In genomic region chr1:27884182-27884954, GRCh38 we compare ENCODE assay signal across 9 cellular contexts. TPM values are rescaled to one million over a fixed set of nuclear protein-coding genes. Genes with fewer than 3 reads are reported as not detected.
DNase-seq lines count a peak whose midpoint lies in the region; ATAC-seq and TF ChIP-seq lines count a peak whose summit lies in the region.
"Had no signal": no experiment of that assay in that cellular context is flagged by ENCODE, and none has a peak within 500 bp of the region (broad histone marks: within the 10 kb centered on the region; RNA-seq: fewer than 3 reads in every experiment).

No MANE protein-coding gene starts in this region.

- H3K4me3 ChIP-seq in neural progenitor cell (no peak overlapping the region), MG63 (no peak overlapping the region), smooth muscle cell (no peak overlapping the region)

- no peaks in the 10 kb centered on the region for H3K9me3 Mint-ChIP-seq in activated CD4-positive, alpha-beta memory T cell treated with anti-CD3 and anti-CD28 coated beads, Interleukin-2, amount 10 ng/mL, durations not matched to agents 7 days and 5 days
- H3K9me3 Mint-ChIP-seq in neural progenitor cell: no peaks in the 10 kb centered on the region

- ATAC-seq in GM18505 (IDR thresholded peaks at IDR 0.05; ENCODE audit: unreplicated experiment) (peak; percentile 39), HG02642 (IDR thresholded peaks at IDR 0.05; ENCODE audit: poor library complexity, unreplicated experiment) (peak; percentile 52), GM18873 (IDR thresholded peaks at IDR 0.05; ENCODE audit: low FRiP score, unreplicated experiment) (no peak)

- peak overlapping the region; percentile 47 for H3K27ac Mint-ChIP-seq in activated CD4-positive, alpha-beta memory T cell treated with anti-CD3 and anti-CD28 coated beads, Interleukin-2, amount 10 ng/mL, durations not matched to agents 7 days and 5 days
- H3K27ac Mint-ChIP-seq in neural progenitor cell: peak overlapping the region; percentile 57

- H3F3A ChIP-seq in neural progenitor cell (ENCODE audit: low read depth) (peaks cover 4% of the 10 kb centered on the region), smooth muscle cell (ENCODE audit: low read depth) (no peaks in the 10 kb centered on the region)

- H3K9me3 ChIP-seq in neural progenitor cell (ENCODE audit: low read depth) (no peaks in the 10 kb centered on the region), MG63 (no peaks in the 10 kb centered on the region), smooth muscle cell (replicated peaks; ENCODE audit: low read depth) (no peaks in the 10 kb centered on the region)

- no peaks in the 10 kb centered on the region for H3K27me3 Mint-ChIP-seq in activated CD4-positive, alpha-beta memory T cell treated with anti-CD3 and anti-CD28 coated beads, Interleukin-2, amount 10 ng/mL, durations not matched to agents 7 days and 5 days
- no peaks in the 10 kb centered on the region for H3K27me3 Mint-ChIP-seq in neural progenitor cell (ENCODE audit: insufficient read depth, low read depth)

- H3K27ac ChIP-seq in neural progenitor cell (no peak overlapping the region), smooth muscle cell (ENCODE audit: low read depth) (no peak overlapping the region)
- H3K27ac ChIP-seq: VCaP had no signal

- no peak overlapping the region for H3K4me3 Mint-ChIP-seq in activated CD4-positive, alpha-beta memory T cell treated with anti-CD3 and anti-CD28 coated beads, Interleukin-2, amount 10 ng/mL, durations not matched to agents 7 days and 5 days
- H3K4me3 Mint-ChIP-seq in neural progenitor cell: no peak overlapping the region

- no peak overlapping the region for H2AFZ ChIP-seq in neural progenitor cell (replicated peaks)
- no peak overlapping the region for H2AFZ ChIP-seq in smooth muscle cell (ENCODE audit: low read depth)

- no peak overlapping the region for H3K9ac ChIP-seq in neural progenitor cell
- H3K9ac ChIP-seq in smooth muscle cell (ENCODE audit: low read depth): no peak overlapping the region

- POLR2A ChIA-PET in activated CD4-positive, alpha-beta memory T cell treated with anti-CD3 and anti-CD28 coated beads, Interleukin-2, amount 10 ng/mL, durations not matched to agents 7 days and 5 days (lab: Charles Lee): interaction anchor here (1.3 kb wide), 1 partner anchor 15 kb away, joined by 4 read pairs; no protein-coding TSS in a partner anchor

- H4K20me1 ChIP-seq in neural progenitor cell (ENCODE audit: low read depth) (no peaks in the 10 kb centered on the region), smooth muscle cell (ENCODE audit: low read depth) (no peaks in the 10 kb centered on the region)

- TF ChIP-seq POLR2A in GM18505 (IDR thresholded peaks at IDR 0.05; ENCODE audit: borderline replicate concordance, extremely low read depth, insufficient read depth, insufficient read length): peak; percentile 26

- DNase-seq in activated CD4-positive, alpha-beta memory T cell treated with anti-CD3 and anti-CD28 coated beads, Interleukin-2, amount 10 ng/mL, durations not matched to agents 7 days and 5 days: no peak
- DNase-seq in neural progenitor cell (ENCODE audit: low spot score): no peak
- DNase-seq in hepatic stellate cell (ENCODE audit: low spot score): no peak
- DNase-seq in MG63: no peak
- no peak for DNase-seq in smooth muscle cell (lab: John Stamatoyannopoulos, UW; ENCODE audit: unreplicated experiment)

- H3K27me3 ChIP-seq in neural progenitor cell (no peaks in the 10 kb centered on the region), MG63 (no peaks in the 10 kb centered on the region), smooth muscle cell (ENCODE audit: low read depth) (no peaks in the 10 kb centered on the region)

- TF ChIP-seq CTCF in neural progenitor cell (IDR thresholded peaks at IDR 0.05) (no peak), smooth muscle cell (IDR thresholded peaks at IDR 0.05; ENCODE audit: borderline replicate concordance, insufficient read depth, poor library complexity, severe bottlenecking) (no peak)

- 92% methylated on average over 21 of the region's 21 CpGs for WGBS in smooth muscle cell (ENCODE audit: low lambda C conversion rate)

- H3K4me2 ChIP-seq in neural progenitor cell: no peak overlapping the region
- H3K4me2 ChIP-seq in smooth muscle cell: no peak overlapping the region

- H3K4me1 ChIP-seq in neural progenitor cell (no peaks in the 10 kb centered on the region), smooth muscle cell (ENCODE audit: low read depth) (no peaks in the 10 kb centered on the region)

- H3K79me2 ChIP-seq in neural progenitor cell (ENCODE audit: low read depth) (no peaks in the 10 kb centered on the region), smooth muscle cell (ENCODE audit: low read depth) (no peaks in the 10 kb centered on the region)

- H3K36me3 ChIP-seq in neural progenitor cell: no peaks in the 10 kb centered on the region
- H3K36me3 ChIP-seq in MG63: peaks cover 4% of the 10 kb centered on the region; the same call in 1 of the 2 replicates
- H3K36me3 ChIP-seq in smooth muscle cell (ENCODE audit: low read depth): no peaks in the 10 kb centered on the region

- H3K4me1 Mint-ChIP-seq in activated CD4-positive, alpha-beta memory T cell treated with anti-CD3 and anti-CD28 coated beads, Interleukin-2, amount 10 ng/mL, durations not matched to agents 7 days and 5 days: peaks cover 58% of the 10 kb centered on the region
- no peaks in the 10 kb centered on the region for H3K4me1 Mint-ChIP-seq in neural progenitor cell

- CTCF ChIA-PET in activated CD4-positive, alpha-beta memory T cell treated with anti-CD3 and anti-CD28 coated beads, Interleukin-2, amount 10 ng/mL, durations not matched to agents 7 days and 5 days (lab: Charles Lee): no interaction called here

- peaks cover 83% of the 10 kb centered on the region for H3K36me3 Mint-ChIP-seq in activated CD4-positive, alpha-beta memory T cell treated with anti-CD3 and anti-CD28 coated beads, Interleukin-2, amount 10 ng/mL, durations not matched to agents 7 days and 5 days (ENCODE audit: low read depth)
- H3K36me3 Mint-ChIP-seq in neural progenitor cell: peaks cover 11% of the 10 kb centered on the region

RNA-seq across cellular contexts. Expression of gene THEMIS2, which starts 12.0 kb away (rescaled TPM):
- 10 to 100 TPM; 58.9 to 60.1 TPM for total RNA-seq in activated CD4-positive, alpha-beta memory T cell treated with anti-CD3 and anti-CD28 coated beads, Interleukin-2, amount 10 ng/mL, durations not matched to agents 7 days and 5 days
- total RNA-seq in neural progenitor cell (ENCODE audit: low replicate concordance) (1.7 and 6.7 TPM in 2 replicates), smooth muscle cell (1.6 and 3.2 TPM in 2 replicates)
- total RNA-seq in MG63 (2014; rRNA removed; shearing (Covaris generic); ENCODE audit: low replicate concordance): 8.9 and 9.0 TPM in 2 replicates
- polyA plus RNA-seq in smooth muscle cell: 4.2 and 4.6 TPM in 2 replicates

RNA-seq across cellular contexts. Expression of gene RPA2, which starts 30.0 kb away (rescaled TPM):
- total RNA-seq in activated CD4-positive, alpha-beta memory T cell treated with anti-CD3 and anti-CD28 coated beads, Interleukin-2, amount 10 ng/mL, durations not matched to agents 7 days and 5 days: 10 to 100 TPM; 76.7 to 78.8 TPM
- 94.3 and 97.0 TPM in 2 replicates for total RNA-seq in neural progenitor cell (ENCODE audit: low replicate concordance)
- 50.5 and 63.9 TPM in 2 replicates for total RNA-seq in MG63 (2014; rRNA removed; shearing (Covaris generic); ENCODE audit: low replicate concordance)
- 28.1 and 39.5 TPM in 2 replicates for total RNA-seq in smooth muscle cell
- 27.0 and 38.5 TPM in 2 replicates for polyA plus RNA-seq in smooth muscle cell

RNA-seq across cellular contexts. Expression of gene SMPDL3B, which starts 50.4 kb away (rescaled TPM):
- under 1 TPM; 0.76 to 0.93 TPM for total RNA-seq in activated CD4-positive, alpha-beta memory T cell treated with anti-CD3 and anti-CD28 coated beads, Interleukin-2, amount 10 ng/mL, durations not matched to agents 7 days and 5 days
- 1.2 and 3.9 TPM in 2 replicates for total RNA-seq in neural progenitor cell (ENCODE audit: low replicate concordance)
- total RNA-seq in MG63 (2014; rRNA removed; shearing (Covaris generic); ENCODE audit: low replicate concordance): not detected in 2 replicates
- total RNA-seq in smooth muscle cell: 1.3 TPM in 1 of 2 replicates, not detected in the other
- polyA plus RNA-seq in smooth muscle cell: 0.41 and 1.7 TPM in 2 replicates

RNA-seq across cellular contexts. Expression of gene PPP1R8, which starts 53.8 kb away (rescaled TPM):
- total RNA-seq in activated CD4-positive, alpha-beta memory T cell treated with anti-CD3 and anti-CD28 coated beads, Interleukin-2, amount 10 ng/mL, durations not matched to agents 7 days and 5 days: 10 to 100 TPM; 48.5 to 51.2 TPM
- total RNA-seq in neural progenitor cell (ENCODE audit: low replicate concordance) (61.2 and 66.3 TPM in 2 replicates), smooth muscle cell (35.4 and 36.4 TPM in 2 replicates)
- total RNA-seq in MG63 (2014; rRNA removed; shearing (Covaris generic); ENCODE audit: low replicate concordance): 68.6 and 72.5 TPM in 2 replicates
- 10.6 and 14.4 TPM in 2 replicates for polyA plus RNA-seq in smooth muscle cell
